In the genomic region with DNA sequence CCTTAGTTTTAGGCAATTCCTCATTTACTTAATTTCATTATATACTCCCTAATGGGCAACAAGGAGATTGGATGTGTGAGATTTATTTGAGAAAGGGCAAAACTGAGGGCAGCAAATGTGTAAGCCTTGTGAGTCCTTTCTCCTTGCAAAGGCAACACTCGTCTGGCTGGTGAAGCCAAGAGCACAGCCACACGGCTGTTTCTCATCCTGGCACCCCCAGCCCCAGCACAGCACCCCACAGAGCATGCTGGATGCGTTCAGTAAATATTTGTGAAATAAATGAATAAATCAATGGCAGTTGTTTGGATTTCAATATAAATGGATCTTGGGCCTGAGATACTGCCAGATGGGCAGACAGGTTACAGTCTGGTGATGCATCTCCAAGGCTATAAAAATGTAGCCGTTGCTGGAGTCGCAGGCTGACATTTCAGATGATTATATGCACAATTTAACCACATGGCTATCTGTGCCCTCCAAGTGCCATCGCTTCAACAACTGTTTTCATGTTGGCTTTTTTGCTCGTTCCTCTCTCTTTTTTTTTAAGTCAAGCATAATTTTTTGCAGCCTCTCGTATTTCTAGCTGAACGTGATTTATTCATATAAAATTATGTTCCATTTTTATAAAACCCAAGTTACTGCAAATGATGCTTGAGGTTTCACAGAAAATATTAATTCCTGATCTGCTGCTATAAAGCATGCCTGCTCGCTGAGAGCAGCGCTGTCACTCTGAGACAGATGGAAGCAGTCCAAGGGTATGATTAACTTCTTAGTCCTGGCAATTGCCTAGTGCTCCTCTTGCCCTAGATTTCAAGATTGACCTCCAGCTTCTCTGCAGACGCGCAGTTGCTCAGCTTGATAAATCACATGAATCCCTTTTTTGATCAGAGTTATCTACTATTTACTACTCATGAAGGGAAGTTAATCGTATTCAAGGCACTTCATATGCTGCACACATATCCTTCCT, we compare ENCODE assay signal across 12 cellular contexts.
DNase-seq lines count a peak whose midpoint lies in the region; ATAC-seq, FAIRE-seq and TF ChIP-seq lines count a peak whose summit lies in the region.
"Had no signal": no experiment of that assay in that cellular context is flagged by ENCODE, and none has a peak within 500 bp of the region (broad histone marks: within the 10 kb centered on the region; RNA-seq: fewer than 3 reads in every experiment).

No MANE protein-coding gene starts in this region.

- H3K79me2 ChIP-seq in OCI-LY1 (ENCODE audit: insufficient read depth, low read length) = no peaks in the 10 kb centered on the region

- H2AFZ ChIP-seq in OCI-LY1 (ENCODE audit: low read length) = no peak overlapping the region

- H3K4me1 ChIP-seq in OCI-LY1 (ENCODE audit: insufficient read depth, low read length, severe bottlenecking) (peaks cover 48% of the 10 kb centered on the region), right lobe of liver (peaks cover 0 to 12% (median 0%) of the 10 kb centered on the region in 4 donors)

- H3K36me3 ChIP-seq in OCI-LY1 (ENCODE audit: insufficient read depth, low read length) (peaks cover 39% of the 10 kb centered on the region), right lobe of liver (no peaks in the 10 kb centered on the region)

- no peak for TF ChIP-seq CTCF in OCI-LY1 (IDR thresholded peaks at IDR 0.05; ENCODE audit: low read length)
- no peak for TF ChIP-seq CTCF in retinal pigment epithelial cell (conservative IDR thresholded peaks at IDR 0.05; ENCODE audit: low read depth, low read length)
- TF ChIP-seq CTCF in right lobe of liver (IDR thresholded peaks at IDR 0.05) = no peak

- WGBS in right lobe of liver (ENCODE audit: insufficient coverage, low coverage, low lambda C conversion rate, missing lambda C conversion rate) = 68% methylated on average over 14 of the region's 14 CpGs

- no peak for ATAC-seq in right lobe of liver

- no peaks in the 10 kb centered on the region for H3K27me3 ChIP-seq in OCI-LY1 (ENCODE audit: insufficient read depth, low read length)
- no peaks in the 10 kb centered on the region for H3K27me3 ChIP-seq in right lobe of liver

- no peaks in the 10 kb centered on the region; the same call in 1 of the 2 replicates for H3F3A ChIP-seq in OCI-LY1 (ENCODE audit: insufficient read depth, low read length)

- no peak overlapping the region for H3K4me3 ChIP-seq in OCI-LY1 (ENCODE audit: low read depth, low read length, poor library complexity, severe bottlenecking)
- no peak overlapping the region for H3K4me3 ChIP-seq in retinal pigment epithelial cell (ENCODE audit: low read length)
- H3K4me3 ChIP-seq in right lobe of liver = no peak overlapping the region

- TF ChIP-seq POLR2A in H54 (IDR thresholded peaks at IDR 0.05; ENCODE audit: low read depth, low read length) = no peak
- TF ChIP-seq POLR2A in right lobe of liver (IDR thresholded peaks at IDR 0.05) = no peak

- no peak for DNase-seq in H54 (ENCODE audit: insufficient read length, low spot score)
- DNase-seq in fibroblast of peridontal ligament (ENCODE audit: extremely low read depth) = peak; percentile 76
- DNase-seq in retinal pigment epithelial cell (ENCODE audit: low read depth) = peak; percentile 58
- no peak for DNase-seq in right lobe of liver
- no peak for DNase-seq in stimulated activated CD4-positive, alpha-beta T cell treated with anti-CD3 and anti-CD28 coated beads, Interleukin-15, amount 100 ng/mL, for 24 hours
- DNase-seq in epidermal melanocyte (ENCODE audit: insufficient read length, low spot score) = no peak
- DNase-seq: H9; kidney glomerular epithelial cell; NCI-H2029 treated with DMSO at 0.1 percent for 48 hours; stimulated activated CD4-positive, alpha-beta T cell treated with anti-CD3 and anti-CD28 coated beads, Interleukin-2, amount 100 ng/mL, for 24 hours; stimulated activated naive CD4-positive, alpha-beta T cell had no signal

- no peak overlapping the region for H3K4me2 ChIP-seq in OCI-LY1 (ENCODE audit: low read length)

- H3K9ac ChIP-seq in OCI-LY1 (ENCODE audit: low read length) = no peak overlapping the region

- intact Hi-C loops in right lobe of liver (cut with DNase I) = no loop called here

- peak; percentile 11 for FAIRE-seq in H54 (lab: Jason Lieb, UNC)

- H3K9me3 ChIP-seq in OCI-LY1 (ENCODE audit: low read length) (no peaks in the 10 kb centered on the region), right lobe of liver (no peaks in the 10 kb centered on the region)

- H4K20me1 ChIP-seq in OCI-LY1 (ENCODE audit: insufficient read depth, low read length) = no peaks in the 10 kb centered on the region

- H3K9me2 ChIP-seq in OCI-LY1 (ENCODE audit: low read depth, low read length) = no peaks in the 10 kb centered on the region

- H3K27ac ChIP-seq in OCI-LY1 (ENCODE audit: low read depth, low read length, poor library complexity, severe bottlenecking) (peak overlapping the region; percentile 35), right lobe of liver (no peak overlapping the region)

Comparison
In these comparisons a context has a peak if more than half of its experiments do, and no peak if none do; other contexts are left out.
1. DNase-seq: peak in fibroblast of peridontal ligament (single experiment) and retinal pigment epithelial cell (single experiment); none in H54 (single experiment), right lobe of liver (0 of 3), stimulated activated CD4-positive, alpha-beta T cell treated with anti-CD3 and anti-CD28 coated beads, Interleukin-15, amount 100 ng/mL, for 24 hours (single experiment) and epidermal melanocyte (single experiment).